Comparison of ENCODE assay signal across 9 cellular contexts in the genomic region with DNA sequence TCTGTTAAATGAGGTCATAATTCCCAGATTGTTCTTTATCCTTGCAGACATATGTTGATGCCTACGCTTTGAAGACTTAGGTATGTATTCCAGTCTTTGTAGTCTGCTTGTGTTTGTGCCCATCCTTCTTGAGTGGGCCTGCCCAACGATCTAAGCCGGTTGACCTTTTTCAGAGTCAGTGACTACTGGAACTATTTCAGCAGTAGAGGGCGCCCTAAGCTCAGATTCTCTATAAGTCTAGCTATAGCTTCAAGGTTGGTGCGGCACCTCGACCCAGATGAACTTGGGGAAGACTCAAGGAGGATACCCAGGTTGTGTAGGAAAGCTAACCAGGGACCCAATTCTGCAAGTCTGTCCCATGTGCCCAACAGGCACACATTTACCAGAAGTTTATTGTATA.
DNase-seq lines count a peak whose midpoint lies in the region; ATAC-seq, FAIRE-seq and TF ChIP-seq lines count a peak whose summit lies in the region.
"Had no signal": no experiment of that assay in that cellular context is flagged by ENCODE, and none has a peak within 500 bp of the region (broad histone marks: within the 10 kb centered on the region; RNA-seq: fewer than 3 reads in every experiment).

No MANE protein-coding gene starts in this region.

- peak; percentile 37 for TF ChIP-seq CTCF in endothelial cell (IDR thresholded peaks at IDR 0.05; ENCODE audit: unreplicated experiment)

- H3K4me1 Mint-ChIP-seq in stimulated activated naive CD8-positive, alpha-beta T cell treated with anti-CD3 and anti-CD28 coated beads, Interleukin-15, amount 100 ng/mL, for 72 hours: no peaks in the 10 kb centered on the region
- no peaks in the 10 kb centered on the region for H3K4me1 Mint-ChIP-seq in endothelial cell (ENCODE audit: unreplicated experiment)

- in situ Hi-C loops in G401 (cut with HindIII; ENCODE audit: low sequenced_read_pairs): no loop called here

- H3K27me3 Mint-ChIP-seq in stimulated activated naive CD8-positive, alpha-beta T cell treated with anti-CD3 and anti-CD28 coated beads, Interleukin-15, amount 100 ng/mL, for 72 hours: no peaks in the 10 kb centered on the region
- no peaks in the 10 kb centered on the region for H3K27me3 Mint-ChIP-seq in endothelial cell (ENCODE audit: unreplicated experiment)

- no peak for FAIRE-seq in H54 (lab: Jason Lieb, UNC)

- peaks cover 14 to 44% of the 10 kb centered on the region in 2 donors for H3K9me3 Mint-ChIP-seq in stimulated activated naive CD8-positive, alpha-beta T cell treated with anti-CD3 and anti-CD28 coated beads, Interleukin-15, amount 100 ng/mL, for 72 hours
- no peaks in the 10 kb centered on the region for H3K9me3 Mint-ChIP-seq in endothelial cell (ENCODE audit: unreplicated experiment)

- peak; percentile 12 for DNase-seq in stimulated activated naive CD8-positive, alpha-beta T cell treated with anti-CD3 and anti-CD28 coated beads, Interleukin-15, Interleukin-2, amounts not matched to agents 100 U/mL and 50 U/mL, for 24 hours
- no peak for DNase-seq in stimulated activated naive CD8-positive, alpha-beta T cell treated with anti-CD3 and anti-CD28 coated beads, Interleukin-15, amount 100 ng/mL, for 72 hours
- DNase-seq in NAMALWA (ENCODE audit: low spot score) (peak; percentile 57), endothelial cell (ENCODE audit: low spot score) (peak; percentile 39), H54 (ENCODE audit: insufficient read length, low spot score) (no peak), G401 (ENCODE audit: low spot score) (no peak), NCI-H146 treated with DMSO at 0.1 percent for 48 hours (lab: John Stamatoyannopoulos, UW; ENCODE audit: unreplicated experiment) (no peak)
- DNase-seq: activated gamma-delta T cell had no signal

- no peak overlapping the region for H3K4me3 Mint-ChIP-seq in stimulated activated naive CD8-positive, alpha-beta T cell treated with anti-CD3 and anti-CD28 coated beads, Interleukin-15, amount 100 ng/mL, for 72 hours
- no peak overlapping the region for H3K4me3 Mint-ChIP-seq in endothelial cell (ENCODE audit: unreplicated experiment)

- no peak overlapping the region for H3K27ac Mint-ChIP-seq in stimulated activated naive CD8-positive, alpha-beta T cell treated with anti-CD3 and anti-CD28 coated beads, Interleukin-15, amount 100 ng/mL, for 72 hours
- no peak overlapping the region for H3K27ac Mint-ChIP-seq in endothelial cell (ENCODE audit: unreplicated experiment)

- TF ChIP-seq POLR2A in H54 (IDR thresholded peaks at IDR 0.05; ENCODE audit: low read depth, low read length): no peak

- no peaks in the 10 kb centered on the region for H3K36me3 Mint-ChIP-seq in endothelial cell (ENCODE audit: low read depth, unreplicated experiment)

- no peak for ATAC-seq in stimulated activated naive CD8-positive, alpha-beta T cell treated with anti-CD3 and anti-CD28 coated beads, Interleukin-15, Interleukin-2, amounts not matched to agents 100 U/mL and 50 U/mL, for 24 hours
- no peak for ATAC-seq in stimulated activated naive CD8-positive, alpha-beta T cell treated with anti-CD3 and anti-CD28 coated beads, Interleukin-15, amount 100 ng/mL, for 72 hours
- ATAC-seq in GM18502 (IDR thresholded peaks at IDR 0.05; ENCODE audit: poor library complexity, unreplicated experiment): no peak

Comparison
In these comparisons a context has a peak if more than half of its experiments do, and no peak if none do; other contexts are left out.
1. DNase-seq: peak in stimulated activated naive CD8-positive, alpha-beta T cell treated with anti-CD3 and anti-CD28 coated beads, Interleukin-15, Interleukin-2, amounts not matched to agents 100 U/mL and 50 U/mL, for 24 hours (single experiment), NAMALWA (single experiment) and endothelial cell (single experiment); none in stimulated activated naive CD8-positive, alpha-beta T cell treated with anti-CD3 and anti-CD28 coated beads, Interleukin-15, amount 100 ng/mL, for 72 hours (0 of 2), H54 (single experiment), G401 (single experiment) and NCI-H146 treated with DMSO at 0.1 percent for 48 hours (single experiment).